1 cellular context compared by ENCODE assay signal in the genomic region with DNA sequence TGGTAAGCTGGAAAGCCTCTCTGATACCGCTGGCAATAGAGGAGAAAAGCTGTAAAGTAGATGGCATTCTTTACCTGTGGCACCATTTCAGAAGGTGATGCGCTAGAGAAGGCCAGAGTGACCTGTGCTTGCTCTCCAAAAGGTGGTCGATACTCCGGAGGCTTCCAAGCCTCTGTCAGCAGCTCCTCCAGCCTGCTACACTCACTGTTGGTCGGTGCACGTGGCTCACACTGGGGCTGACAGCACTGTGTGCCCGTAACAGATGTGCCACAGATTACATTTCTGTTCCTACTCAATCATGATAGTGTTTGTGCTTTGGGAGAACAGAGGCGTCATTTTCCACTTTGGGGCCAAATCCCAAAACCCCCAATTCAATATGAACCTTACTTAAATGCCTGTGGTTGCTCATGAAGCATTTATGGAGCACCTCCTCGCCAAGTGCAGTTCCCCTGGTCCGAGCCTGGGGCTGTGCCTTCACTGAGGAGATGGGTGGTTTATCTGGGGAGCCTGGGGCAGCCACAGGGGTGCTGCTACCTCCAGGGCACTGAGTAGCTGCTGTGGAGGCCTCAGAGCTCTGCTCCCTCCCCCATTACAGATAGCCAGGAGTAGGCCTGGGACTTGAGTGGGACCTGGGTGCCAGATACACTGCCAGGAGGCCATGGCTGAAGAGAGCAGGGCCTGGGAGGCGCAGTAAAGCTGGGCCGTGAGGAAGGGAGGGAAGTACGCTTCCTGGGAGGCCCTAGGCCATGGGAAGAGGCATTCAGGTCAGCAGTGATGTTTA.
TF ChIP-seq lines count a peak whose summit lies in the region.

No MANE protein-coding gene starts in this region.

TF ChIP-seq in H1, 55 proteins besides CTCF, POLR2A, EP300 and RAD21:
- no peak for TF ChIP-seq PHF8 (conservative IDR thresholded peaks at IDR 0.05; ENCODE audit: low read depth, low read length)
- TF ChIP-seq, protein P1, sequence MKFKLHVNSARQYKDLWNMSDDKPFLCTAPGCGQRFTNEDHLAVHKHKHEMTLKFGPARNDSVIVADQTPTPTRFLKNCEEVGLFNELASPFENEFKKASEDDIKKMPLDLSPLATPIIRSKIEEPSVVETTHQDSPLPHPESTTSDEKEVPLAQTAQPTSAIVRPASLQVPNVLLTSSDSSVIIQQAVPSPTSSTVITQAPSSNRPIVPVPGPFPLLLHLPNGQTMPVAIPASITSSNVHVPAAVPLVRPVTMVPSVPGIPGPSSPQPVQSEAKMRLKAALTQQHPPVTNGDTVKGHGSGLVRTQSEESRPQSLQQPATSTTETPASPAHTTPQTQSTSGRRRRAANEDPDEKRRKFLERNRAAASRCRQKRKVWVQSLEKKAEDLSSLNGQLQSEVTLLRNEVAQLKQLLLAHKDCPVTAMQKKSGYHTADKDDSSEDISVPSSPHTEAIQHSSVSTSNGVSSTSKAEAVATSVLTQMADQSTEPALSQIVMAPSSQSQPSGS (IDR thresholded peaks at IDR 0.05; ENCODE audit: low read length): no peak
- no peak for TF ChIP-seq YY1 (IDR thresholded peaks at IDR 0.05; ENCODE audit: low read depth, low read length)
- no peak for TF ChIP-seq TBP (IDR thresholded peaks at IDR 0.05; ENCODE audit: low read depth, low read length)
- no peak for TF ChIP-seq KDM5A (IDR thresholded peaks at IDR 0.05; ENCODE audit: low read length)
- TF ChIP-seq, protein P2, sequence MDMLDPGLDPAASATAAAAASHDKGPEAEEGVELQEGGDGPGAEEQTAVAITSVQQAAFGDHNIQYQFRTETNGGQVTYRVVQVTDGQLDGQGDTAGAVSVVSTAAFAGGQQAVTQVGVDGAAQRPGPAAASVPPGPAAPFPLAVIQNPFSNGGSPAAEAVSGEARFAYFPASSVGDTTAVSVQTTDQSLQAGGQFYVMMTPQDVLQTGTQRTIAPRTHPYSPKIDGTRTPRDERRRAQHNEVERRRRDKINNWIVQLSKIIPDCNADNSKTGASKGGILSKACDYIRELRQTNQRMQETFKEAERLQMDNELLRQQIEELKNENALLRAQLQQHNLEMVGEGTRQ (IDR thresholded peaks at IDR 0.05; ENCODE audit: low read length): no peak
- no peak for TF ChIP-seq SAP30 (IDR thresholded peaks at IDR 0.05; ENCODE audit: insufficient read depth, insufficient replicate concordance, low read length)
- no peak for TF ChIP-seq CEBPB (IDR thresholded peaks at IDR 0.05; ENCODE audit: low read depth, low read length)
- TF ChIP-seq CTBP2 (IDR thresholded peaks at IDR 0.05; ENCODE audit: borderline replicate concordance, insufficient read depth, insufficient read length, low read length): no peak
- TF ChIP-seq SP1 (IDR thresholded peaks at IDR 0.05; ENCODE audit: low read depth, low read length): no peak
- no peak for TF ChIP-seq SRF (IDR thresholded peaks at IDR 0.05; ENCODE audit: low read depth, low read length)
- no peak for TF ChIP-seq CREB1 (IDR thresholded peaks at IDR 0.05)
- no peak for TF ChIP-seq SIX5 (IDR thresholded peaks at IDR 0.05; ENCODE audit: low read depth, low read length)
- no peak for TF ChIP-seq TCF12 (IDR thresholded peaks at IDR 0.05; ENCODE audit: low read depth, low read length)
- TF ChIP-seq BACH1 (IDR thresholded peaks at IDR 0.05; ENCODE audit: low read length): no peak
- TF ChIP-seq RXRA (IDR thresholded peaks at IDR 0.05; ENCODE audit: insufficient read depth, low read depth, low read length): no peak
- TF ChIP-seq NRF1 (IDR thresholded peaks at IDR 0.05; ENCODE audit: low read depth, low read length): no peak
- no peak for TF ChIP-seq TEAD4 (IDR thresholded peaks at IDR 0.05; ENCODE audit: low read depth, low read length)
